In genomic region chr2:182901748-182902147, GRCh38 we compare ENCODE assay signal across 19 cellular contexts. TPM values are rescaled to one million over a fixed set of nuclear protein-coding genes. Genes with fewer than 3 reads are reported as not detected.
DNase-seq lines count a peak whose midpoint lies in the region; ATAC-seq, FAIRE-seq and TF ChIP-seq lines count a peak whose summit lies in the region.
"Had no signal": no experiment of that assay in that cellular context is flagged by ENCODE, and none has a peak within 500 bp of the region (broad histone marks: within the 10 kb centered on the region; RNA-seq: fewer than 3 reads in every experiment).

No MANE protein-coding gene starts in this region.

- CTCF ChIA-PET in HCT116 (lab: Charles Lee): no interaction called here
- CTCF ChIA-PET in WTC11 (lab: Charles Lee): interaction anchor here (1.0 kb wide), 1 partner anchor 139 kb away, joined by 3 read pairs; no protein-coding TSS in a partner anchor
- CTCF ChIA-PET in HepG2 (lab: Yijun Ruan, JAX; ENCODE audit: low intra/inter-chr PET ratio, low total read pairs): no interaction called here

- H3K27ac ChIP-seq in HCT116 (ENCODE audit: low read depth, low read length) (no peak overlapping the region), HepG2 (ENCODE audit: extremely low read length, insufficient read depth, low read length) (no peak overlapping the region), spleen (no peak overlapping the region)
- H3K27ac ChIP-seq: BLaER1 had no signal

- no peaks in the 10 kb centered on the region; the same call in none of the 2 replicates for H3K9me3 Mint-ChIP-seq in WTC11
- H3K9me3 Mint-ChIP-seq: CD8-positive, alpha-beta memory T cell; HFFc6 had no signal

- H3K27me3 Mint-ChIP-seq in WTC11 (ENCODE audit: low read depth): no peaks in the 10 kb centered on the region

- in situ Hi-C loops in HepG2 (cut with HindIII; ENCODE audit: extremely low pct_ligation_motif_present, low pct_unique_long_range_greater_than_20kb) (no loop called here), ACHN (cut with HindIII; ENCODE audit: low pct_ligation_motif_present, low pct_unique_long_range_greater_than_20kb, low sequenced_read_pairs) (no loop called here)

- RAD21 ChIA-PET in HCT116 (lab: Charles Lee; ENCODE audit: low non-redundant PET in 1 of 2, low total read pairs in 2 of 2, uncharacterized antibody in 2 of 2, unreplicated experiment in 2 of 2): no interaction called here

- no peak for DNase-seq in HCT116 (ENCODE audit: low read depth, low spot score)
- DNase-seq in WTC11 (ENCODE audit: low spot score): no peak
- no peak for DNase-seq in HepG2 (ENCODE audit: low spot score)
- peak; percentile 58 for DNase-seq in spleen
- no peak for DNase-seq in ACHN
- no peak for DNase-seq in islet precursor cell
- DNase-seq: AML-193; Caco-2; CD8-positive, alpha-beta memory T cell; DMS79; GOT3; HFFc6; IMR-90; KG1 had no signal

- H3K9ac ChIP-seq in HCT116 (ENCODE audit: low read length) (no peak overlapping the region), HepG2 (ENCODE audit: insufficient read depth, low read depth, low read length) (no peak overlapping the region)
- H3K9ac ChIP-seq: BLaER1 had no signal

- no peak for FAIRE-seq in HepG2 (lab: Jason Lieb, UNC)
- FAIRE-seq: G401.6, GM12891 had no signal

- no peaks in the 10 kb centered on the region for H3K9me3 ChIP-seq in HCT116 (ENCODE audit: control insufficient read depth in 1 of 2, insufficient read depth in 1 of 2, low read depth in 1 of 2, low read length in 2 of 2)
- no peaks in the 10 kb centered on the region for H3K9me3 ChIP-seq in HepG2 (ENCODE audit: low read length)
- no peaks in the 10 kb centered on the region for H3K9me3 ChIP-seq in spleen
- H3K9me3 ChIP-seq: BLaER1, Caco-2, HAP-1 had no signal

- peaks cover 8% of the 10 kb centered on the region for H3K4me1 Mint-ChIP-seq in WTC11

- H3K27ac Mint-ChIP-seq in WTC11: no peak overlapping the region
- H3K27ac Mint-ChIP-seq: HFFc6 had no signal

- intact Hi-C loops in HCT116 (cut with micrococcal nuclease): no loop called here
- intact Hi-C loops in HepG2 (cut with micrococcal nuclease; ENCODE audit: unreplicated experiment): no loop called here
- intact Hi-C loops in spleen (cut with DNase I; ENCODE audit: low total_unique reads): no loop called here

- TF ChIP-seq RAD21 in HCT116 (IDR thresholded peaks at IDR 0.05; ENCODE audit: low read depth): no peak
- TF ChIP-seq RAD21 in HepG2 (CRISPR knock-in tag; IDR thresholded peaks at IDR 0.05): no peak

- TF ChIP-seq CTCF in HCT116 (IDR thresholded peaks at IDR 0.05 in 2 of 3, conservative IDR thresholded peaks at IDR 0.05 in 1 of 3; ENCODE audit: borderline replicate concordance in 1 of 3, insufficient read depth in 1 of 3, low read depth in 2 of 3, low read length in 2 of 3) (no peak), WTC11 (IDR thresholded peaks at IDR 0.05) (no peak), HepG2 (CRISPR knock-in tag; IDR thresholded peaks at IDR 0.05) (no peak), spleen (IDR thresholded peaks at IDR 0.05 in 8 of 11, conservative IDR thresholded peaks at IDR 0.05 in 3 of 11) (no peak)

- H3K9me2 ChIP-seq in HCT116 (ENCODE audit: insufficient read depth): no peaks in the 10 kb centered on the region

- H3K4me3 Mint-ChIP-seq in WTC11: no peak overlapping the region
- H3K4me3 Mint-ChIP-seq: CD8-positive, alpha-beta memory T cell; HFFc6 had no signal

- H3K79me2 ChIP-seq in HCT116 (ENCODE audit: insufficient read depth, low read length): no peaks in the 10 kb centered on the region
- H3K79me2 ChIP-seq in HepG2 (ENCODE audit: insufficient read depth, low read length): no peaks in the 10 kb centered on the region

- H3K36me3 Mint-ChIP-seq in WTC11: peaks cover 6% of the 10 kb centered on the region
- H3K36me3 Mint-ChIP-seq: CD8-positive, alpha-beta memory T cell had no signal

- POLR2A ChIA-PET in HCT116 (lab: Charles Lee): no interaction called here
- POLR2A ChIA-PET in WTC11 (lab: Charles Lee): no interaction called here
- POLR2A ChIA-PET in HepG2 (lab: Yijun Ruan, JAX): no interaction called here

- 0 out of 2 replicates have a peak, but pooled peaks have one; percentile 20 for ATAC-seq in HCT116
- peak; percentile 36; the same call in 1 of the 2 replicates for ATAC-seq in WTC11
- peak; percentile 16; the same call in 2 of the 3 replicates for ATAC-seq in HepG2
- no peak for ATAC-seq in GM21390 (IDR thresholded peaks at IDR 0.05; ENCODE audit: unreplicated experiment)

- TF ChIP-seq POLR2A in HCT116 (IDR thresholded peaks at IDR 0.05; ENCODE audit: borderline replicate concordance, extremely low read depth, insufficient read depth, insufficient read length) (no peak), HepG2 (IDR thresholded peaks at IDR 0.05; ENCODE audit: insufficient read depth in 1 of 2, low read depth in 2 of 2, low read length in 2 of 2) (no peak), spleen (IDR thresholded peaks at IDR 0.05) (no peak)

- 98% methylated on average over 6 of the region's 6 CpGs for WGBS in HepG2 (ENCODE audit: low lambda C conversion rate)
- WGBS in spleen, 5 donors: 91 to 96% (median 93%) methylated on average over 6 of the region's 6 CpGs

- TF ChIP-seq EP300 in HepG2 (IDR thresholded peaks at IDR 0.05; ENCODE audit: low read depth in 2 of 2, low read length in 2 of 2): no peak
- no peak for TF ChIP-seq EP300 in HepG2 (CRISPR knock-in tag; IDR thresholded peaks at IDR 0.05; ENCODE audit: borderline replicate concordance)

- H3K4me2 ChIP-seq in HCT116 (ENCODE audit: low read length): no peak overlapping the region
- no peak overlapping the region for H3K4me2 ChIP-seq in HepG2 (ENCODE audit: low read depth, low read length)
- H3K4me2 ChIP-seq: BLaER1 had no signal

- peaks cover 0 to 4% of the 10 kb centered on the region in 2 experiments; a peak in 1 of 4 replicates for H3K36me3 ChIP-seq in HCT116 (ENCODE audit: control insufficient read depth in 1 of 2, insufficient read depth in 2 of 2, low read length in 2 of 2)
- H3K36me3 ChIP-seq in HepG2 (replicated peaks in 1 of 2; ENCODE audit: control insufficient read depth in 1 of 2, insufficient read depth in 2 of 2, low read length in 2 of 2): no peaks in the 10 kb centered on the region
- H3K36me3 ChIP-seq in spleen: no peaks in the 10 kb centered on the region
- H3K36me3 ChIP-seq: BLaER1, HAP-1 had no signal

- H3K4me1 ChIP-seq in HCT116 (ENCODE audit: control insufficient read depth in 1 of 2, insufficient read depth in 2 of 2, low read length in 2 of 2) (no peaks in the 10 kb centered on the region), HepG2 (ENCODE audit: insufficient read depth, low read length) (peaks cover 10% of the 10 kb centered on the region), spleen (no peaks in the 10 kb centered on the region)
- H3K4me1 ChIP-seq: BLaER1, HAP-1 had no signal

- H3K27me3 ChIP-seq in HCT116 (ENCODE audit: insufficient read depth, low read length): no peaks in the 10 kb centered on the region
- no peaks in the 10 kb centered on the region for H3K27me3 ChIP-seq in HepG2 (ENCODE audit: control insufficient read depth in 1 of 2, insufficient read depth in 2 of 2, low read length in 2 of 2)
- H3K27me3 ChIP-seq in spleen (replicated peaks in 1 of 7): no peaks in the 10 kb centered on the region
- H3K27me3 ChIP-seq: BLaER1 had no signal

- no TSS peak for BruUV-seq in HCT116 (replicated peaks; lab: Mats Ljungman, UMichigan)
- no TSS peak for BruUV-seq in HepG2 (replicated peaks; lab: Mats Ljungman, UMichigan)

- H4K20me1 ChIP-seq in HCT116 (ENCODE audit: insufficient read depth): no peaks in the 10 kb centered on the region
- H4K20me1 ChIP-seq in HepG2 (ENCODE audit: insufficient read depth, low read length): no peaks in the 10 kb centered on the region
- H4K20me1 ChIP-seq: BLaER1 had no signal

- no peak overlapping the region for H2AFZ ChIP-seq in HCT116 (ENCODE audit: low read depth, low read length, poor library complexity, severe bottlenecking)
- no peak overlapping the region for H2AFZ ChIP-seq in HepG2 (ENCODE audit: low read length)

- H3K4me3 ChIP-seq in HCT116 (replicated peaks in 1 of 2; ENCODE audit: low read depth in 1 of 2, low read length in 2 of 2) (no peak overlapping the region), HepG2 (replicated peaks in 1 of 3; ENCODE audit: insufficient read depth in 1 of 3, low read depth in 2 of 3, low read length in 3 of 3) (no peak overlapping the region), spleen (no peak overlapping the region)
- H3K4me3 ChIP-seq: BLaER1, HAP-1 had no signal

TF ChIP-seq in HepG2, 621 proteins besides CTCF, POLR2A, EP300 and RAD21 (continues in another document):
- no peak for TF ChIP-seq ZNF138 (CRISPR knock-in tag; IDR thresholded peaks at IDR 0.05; ENCODE audit: low read depth)
- no peak for TF ChIP-seq NBN (conservative IDR thresholded peaks at IDR 0.05)
- TF ChIP-seq NFRKB (IDR thresholded peaks at IDR 0.05): no peak
- no peak for TF ChIP-seq MAFG (CRISPR knock-in tag; IDR thresholded peaks at IDR 0.05)

RNA-seq across cellular contexts. Expression of gene FRZB, which starts 35.3 kb away (rescaled TPM):
- 0.49 TPM for total RNA-seq in HCT116 (2021; ENCODE audit: unreplicated experiment)
- polyA plus RNA-seq in HCT116 (2012): 0.09 and 0.20 TPM in 2 replicates
- 1.2 to 1.9 TPM (median 1.5 TPM) in 3 replicates for total RNA-seq in WTC11 (2021)
- 0.04 TPM in 1 of 2 replicates, not detected in the other for total RNA-seq in HepG2 (2016; rRNA removed; fragmentation: Illumina TruSeq; extraction: Trizol)
- total RNA-seq in HepG2 (2016; cell fraction: cytosol; rRNA removed; fragmentation: Illumina TruSeq; extraction: Trizol; ENCODE audit: low read depth): not detected in 2 replicates
- total RNA-seq in HepG2 (2016; cell fraction: insoluble cytoplasmic fraction; rRNA removed; fragmentation: Illumina TruSeq; extraction: Trizol): 0.04 TPM in 1 of 2 replicates, not detected in the other
- 0.03 TPM in 1 of 2 replicates, not detected in the other for total RNA-seq in HepG2 (2016; cell fraction: membrane; rRNA removed; fragmentation: Illumina TruSeq; extraction: Trizol)
- total RNA-seq in HepG2 (2016; cell fraction: nucleus; rRNA removed; fragmentation: Illumina TruSeq; extraction: Trizol): 0.16 and 0.25 TPM in 2 replicates
- polyA plus RNA-seq in HepG2 (2011; rRNA removed): 0.86 and 1.2 TPM in 2 replicates
- 0.67 and 0.68 TPM in 2 replicates for polyA plus RNA-seq in HepG2 (2011; cell fraction: cytosol; rRNA removed)
- polyA plus RNA-seq in HepG2 (2011; cell fraction: nucleus; rRNA removed): 0.74 and 0.85 TPM in 2 replicates
- 1.0 and 1.8 TPM in 2 replicates for polyA plus RNA-seq in HepG2 (2012)
- 0.03 and 0.09 TPM in 2 replicates for polyA plus RNA-seq in HepG2 (2016; cell fraction: cytosol; fragmentation: Illumina TruSeq; extraction: Trizol; ENCODE audit: low read depth)
- 0.07 and 0.08 TPM in 2 replicates for polyA plus RNA-seq in HepG2 (2016; cell fraction: insoluble cytoplasmic fraction; fragmentation: Illumina TruSeq; extraction: Trizol; ENCODE audit: low read depth)
- not detected in 2 replicates for polyA plus RNA-seq in HepG2 (2016; cell fraction: membrane; fragmentation: Illumina TruSeq; extraction: Trizol; ENCODE audit: low read depth)
- polyA plus RNA-seq in HepG2 (2016; cell fraction: nucleus; fragmentation: Illumina TruSeq; extraction: Trizol; ENCODE audit: insufficient read depth, low read depth): 0.14 and 0.28 TPM in 2 replicates
- 1.2 TPM in 1 of 2 replicates, not detected in the other for polyA minus RNA-seq in HepG2 (2011; rRNA and poly(A)+ RNA removed; ENCODE audit: low replicate concordance)
- polyA minus RNA-seq in HepG2 (2011; cell fraction: cytosol; rRNA and poly(A)+ RNA removed): 0.53 and 0.69 TPM in 2 replicates
- 1.4 and 1.6 TPM in 2 replicates for polyA minus RNA-seq in HepG2 (2011; cell fraction: nucleus; rRNA and poly(A)+ RNA removed)
- 10 to 100 TPM; 27.3 to 55.1 (median 38.2) TPM for total RNA-seq in spleen
- 10 to 100 TPM in 2 of 3 donors, 1 to 10 TPM in 1; 9.5 to 15.2 (median 13.5) TPM for polyA plus RNA-seq in spleen
- total RNA-seq: Caco-2; CD8-positive, alpha-beta memory T cell had no signal
- polyA plus RNA-seq: CD8-positive, alpha-beta memory T cell had no signal
